ENCODE assay signal across 34 cellular contexts in the genomic region with DNA sequence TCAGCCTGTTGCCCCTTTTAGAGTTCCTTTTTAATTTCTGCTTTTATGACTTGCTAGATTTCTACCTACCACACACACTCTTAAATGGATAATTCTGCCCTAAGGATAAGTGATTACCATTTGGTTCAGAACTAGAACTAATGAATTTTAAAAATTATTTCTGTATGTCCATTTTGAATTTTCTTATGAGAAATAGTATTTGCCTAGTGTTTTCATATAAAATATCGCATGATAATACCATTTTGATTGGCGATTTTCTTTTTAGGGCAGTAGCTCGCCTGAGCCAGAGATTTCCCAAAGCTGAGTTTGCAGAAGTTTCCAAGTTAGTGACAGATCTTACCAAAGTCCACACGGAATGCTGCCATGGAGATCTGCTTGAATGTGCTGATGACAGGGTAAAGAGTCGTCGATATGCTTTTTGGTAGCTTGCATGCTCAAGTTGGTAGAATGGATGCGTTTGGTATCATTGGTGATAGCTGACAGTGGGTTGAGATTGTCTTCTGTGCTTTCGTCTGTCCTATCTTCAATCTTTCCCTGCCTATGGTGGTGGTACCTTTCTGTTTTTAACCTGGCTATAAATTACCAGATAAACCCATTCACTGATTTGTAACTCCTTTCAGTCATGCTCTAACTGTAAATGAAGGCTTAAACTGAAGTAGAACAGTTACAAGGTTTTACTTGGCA. TPM values are rescaled to one million over a fixed set of nuclear protein-coding genes. Genes with fewer than 3 reads are reported as not detected.
"Had no signal": no experiment of that assay in that cellular context is flagged by ENCODE, and none has a peak within 500 bp of the region (broad histone marks: within the 10 kb centered on the region; RNA-seq: fewer than 3 reads in every experiment).

No MANE protein-coding gene starts in this region.

- H3K9me3 ChIP-seq: ascending aorta, esophagus muscularis mucosa, gastrocnemius medialis had no signal

- H3K4me1 ChIP-seq: ascending aorta, esophagus muscularis mucosa, foreskin keratinocyte, gastrocnemius medialis had no signal

- H3K9me3 Mint-ChIP-seq: activated CD4-positive, alpha-beta memory T cell treated with anti-CD3 and anti-CD28 coated beads for 36 hours; activated CD4-positive, alpha-beta T cell treated with anti-CD3 and anti-CD28 coated beads, Interleukin-2, amount 10 ng/mL, durations not matched to agents 24 days and 14 days; activated naive CD4-positive, alpha-beta T cell treated with anti-CD3 and anti-CD28 coated beads, Interleukin-2, amount 10 ng/mL, durations not matched to agents 7 days and 5 days; activated naive CD4-positive, alpha-beta T cell treated with anti-CD3 and anti-CD28 coated beads, Interleukin-2, amount 50 U/mL, for 72 hours; activated naive CD8-positive, alpha-beta T cell treated with anti-CD3 and anti-CD28 coated beads, Interleukin-2, amount 10 ng/mL, durations not matched to agents 7 days and 5 days; activated T-cell treated with anti-CD3 and anti-CD28 coated beads, Interleukin-2, amount 50 U/mL, for 24 hours; activated T-cell treated with anti-CD3 and anti-CD28 coated beads, Interleukin-2, amount 50 U/mL, for 72 hours; central memory CD8-positive, alpha-beta T cell; dendritic cell treated with granulocyte-macrophage colony-stimulating factor and Interleukin-4, amounts not matched to agents 40 ng/mL and 50 ng/mL, for 4 days; effector memory CD8-positive, alpha-beta T cell; T-helper 2 cell treated with Interferon-gamma antibody and Interleukin-4, amounts not matched to agents 5 μg/mL and 100 μg/mL, for 36 hours had no signal

- FAIRE-seq: bronchial epithelial cell had no signal

- H3K27me3 ChIP-seq: ascending aorta, esophagus muscularis mucosa, gastrocnemius medialis had no signal

- H3K4me1 Mint-ChIP-seq: activated CD4-positive, alpha-beta T cell treated with anti-CD3 and anti-CD28 coated beads for 36 hours; activated CD4-positive, alpha-beta T cell treated with anti-CD3 and anti-CD28 coated beads, Interleukin-2, amount 10 ng/mL, durations not matched to agents 24 days and 14 days; activated CD8-positive, alpha-beta memory T cell treated with anti-CD3 and anti-CD28 coated beads, Interleukin-2, amount 10 ng/mL, durations not matched to agents 7 days and 5 days; activated naive CD4-positive, alpha-beta T cell treated with anti-CD3 and anti-CD28 coated beads, Interleukin-2, amount 10 ng/mL, durations not matched to agents 7 days and 5 days; activated naive CD8-positive, alpha-beta T cell treated with anti-CD3 and anti-CD28 coated beads, Interleukin-2, amount 10 ng/mL, durations not matched to agents 7 days and 5 days; central memory CD8-positive, alpha-beta T cell; T-helper 17 cell had no signal

- H3K36me3 ChIP-seq: ascending aorta, brain microvascular endothelial cell, esophagus muscularis mucosa, gastrocnemius medialis, WERI-Rb-1 had no signal

- H3K36me3 Mint-ChIP-seq: activated CD4-positive, alpha-beta memory T cell treated with anti-CD3 and anti-CD28 coated beads for 36 hours; activated CD8-positive, alpha-beta memory T cell treated with anti-CD3 and anti-CD28 coated beads, Interleukin-2, amount 10 ng/mL, durations not matched to agents 7 days and 5 days; activated naive CD4-positive, alpha-beta T cell treated with anti-CD3 and anti-CD28 coated beads, Interleukin-2, amount 10 ng/mL, durations not matched to agents 7 days and 5 days; activated naive CD4-positive, alpha-beta T cell treated with anti-CD3 and anti-CD28 coated beads, Interleukin-2, amount 50 U/mL, for 72 hours; activated naive CD8-positive, alpha-beta T cell treated with anti-CD3 and anti-CD28 coated beads, Interleukin-2, amount 10 ng/mL, durations not matched to agents 7 days and 5 days had no signal

- H3K4me3 ChIP-seq: ascending aorta, coronary artery, esophagus muscularis mucosa, gastrocnemius medialis had no signal

- H3K27me3 Mint-ChIP-seq: activated CD4-positive, alpha-beta memory T cell treated with anti-CD3 and anti-CD28 coated beads for 36 hours; activated CD4-positive, alpha-beta T cell treated with anti-CD3 and anti-CD28 coated beads, Interleukin-2, amount 10 ng/mL, durations not matched to agents 24 days and 14 days; activated naive CD4-positive, alpha-beta T cell treated with anti-CD3 and anti-CD28 coated beads, Interleukin-2, amount 10 ng/mL, durations not matched to agents 7 days and 5 days; activated naive CD8-positive, alpha-beta T cell treated with anti-CD3 and anti-CD28 coated beads, Interleukin-2, amount 10 ng/mL, durations not matched to agents 7 days and 5 days; activated T-cell treated with anti-CD3 and anti-CD28 coated beads, Interleukin-2, amount 50 U/mL, for 24 hours; central memory CD8-positive, alpha-beta T cell; dendritic cell treated with granulocyte-macrophage colony-stimulating factor and Interleukin-4, amounts not matched to agents 40 ng/mL and 50 ng/mL, for 4 days; effector memory CD8-positive, alpha-beta T cell; T-helper 17 cell had no signal

- ATAC-seq: activated CD4-positive, alpha-beta T cell treated with anti-CD3 and anti-CD28 coated beads for 36 hours; activated CD8-positive, alpha-beta memory T cell treated with anti-CD3 and anti-CD28 coated beads, Interleukin-2, amount 10 ng/mL, durations not matched to agents 7 days and 5 days; activated CD8-positive, alpha-beta T cell treated with anti-CD3 and anti-CD28 coated beads, Interleukin-2, amount 10 ng/mL, durations not matched to agents 7 days and 5 days; activated naive CD4-positive, alpha-beta T cell treated with anti-CD3 and anti-CD28 coated beads, Interleukin-2, amount 50 U/mL, for 72 hours; activated T-cell treated with anti-CD3 and anti-CD28 coated beads, Interleukin-2, amount 50 U/mL, for 72 hours; effector memory CD8-positive, alpha-beta T cell; foreskin keratinocyte; gastrocnemius medialis; T-helper 17 cell had no signal

- DNase-seq: activated CD4-positive, alpha-beta memory T cell treated with anti-CD3 and anti-CD28 coated beads for 36 hours; activated CD4-positive, alpha-beta T cell treated with anti-CD3 and anti-CD28 coated beads for 36 hours; activated CD4-positive, alpha-beta T cell treated with anti-CD3 and anti-CD28 coated beads, Interleukin-2, amount 10 ng/mL, durations not matched to agents 24 days and 14 days; activated CD4-positive, CD25-positive, alpha-beta regulatory T cell; activated CD4-positive, CD25-positive, alpha-beta regulatory T cell treated with anti-CD3 and anti-CD28 coated beads, Interleukin-2, amount 50 U/mL, for 72 hours; activated CD8-positive, alpha-beta memory T cell treated with anti-CD3 and anti-CD28 coated beads, Interleukin-2, amount 10 ng/mL, durations not matched to agents 7 days and 5 days; activated CD8-positive, alpha-beta memory T cell treated with anti-CD3 and anti-CD28 coated beads, Interleukin-2, amount 50 U/mL, for 4 hours; activated CD8-positive, alpha-beta T cell treated with anti-CD3 and anti-CD28 coated beads, Interleukin-2, amount 10 ng/mL, durations not matched to agents 7 days and 5 days; activated gamma-delta T cell; activated naive CD4-positive, alpha-beta T cell; activated naive CD4-positive, alpha-beta T cell treated with anti-CD3 and anti-CD28 coated beads, Interleukin-2, amount 10 ng/mL, durations not matched to agents 7 days and 5 days; activated naive CD8-positive, alpha-beta T cell treated with anti-CD3 and anti-CD28 coated beads, Interleukin-2, amount 10 ng/mL, durations not matched to agents 7 days and 5 days; activated T-cell treated with anti-CD3 and anti-CD28 coated beads, Interleukin-2, amount 50 U/mL, for 24 hours; activated T-cell treated with anti-CD3 and anti-CD28 coated beads, Interleukin-2, amount 50 U/mL, for 72 hours; brain microvascular endothelial cell; effector CD4-positive, alpha-beta T cell; effector memory CD8-positive, alpha-beta T cell; erythroblast; foreskin keratinocyte; gastrocnemius medialis; T-helper 1 cell; T-helper 17 cell; T1000; WERI-Rb-1 had no signal

- H3K27ac Mint-ChIP-seq: activated CD4-positive, alpha-beta memory T cell treated with anti-CD3 and anti-CD28 coated beads for 36 hours; activated CD4-positive, alpha-beta T cell treated with anti-CD3 and anti-CD28 coated beads for 36 hours; activated CD4-positive, alpha-beta T cell treated with anti-CD3 and anti-CD28 coated beads, Interleukin-2, amount 10 ng/mL, durations not matched to agents 24 days and 14 days; activated CD8-positive, alpha-beta memory T cell treated with anti-CD3 and anti-CD28 coated beads, Interleukin-2, amount 10 ng/mL, durations not matched to agents 7 days and 5 days; activated CD8-positive, alpha-beta T cell treated with anti-CD3 and anti-CD28 coated beads, Interleukin-2, amount 10 ng/mL, durations not matched to agents 7 days and 5 days; activated naive CD4-positive, alpha-beta T cell treated with anti-CD3 and anti-CD28 coated beads, Interleukin-2, amount 10 ng/mL, durations not matched to agents 7 days and 5 days; activated naive CD4-positive, alpha-beta T cell treated with anti-CD3 and anti-CD28 coated beads, Interleukin-2, amount 50 U/mL, for 72 hours; activated naive CD8-positive, alpha-beta T cell treated with anti-CD3 and anti-CD28 coated beads, Interleukin-2, amount 10 ng/mL, durations not matched to agents 7 days and 5 days; activated T-cell treated with anti-CD3 and anti-CD28 coated beads, Interleukin-2, amount 50 U/mL, for 24 hours; activated T-cell treated with anti-CD3 and anti-CD28 coated beads, Interleukin-2, amount 50 U/mL, for 72 hours; dendritic cell treated with granulocyte-macrophage colony-stimulating factor and Interleukin-4, amounts not matched to agents 40 ng/mL and 50 ng/mL, for 4 days; effector memory CD8-positive, alpha-beta T cell; T-helper 17 cell; T-helper 2 cell treated with Interferon-gamma antibody and Interleukin-4, amounts not matched to agents 5 μg/mL and 100 μg/mL, for 36 hours had no signal

- H3K27ac ChIP-seq: ascending aorta, brain microvascular endothelial cell, coronary artery, esophagus muscularis mucosa, foreskin keratinocyte, gastrocnemius medialis, WERI-Rb-1 had no signal

- H3K4me3 Mint-ChIP-seq: activated CD4-positive, alpha-beta memory T cell treated with anti-CD3 and anti-CD28 coated beads for 36 hours; activated CD4-positive, alpha-beta T cell treated with anti-CD3 and anti-CD28 coated beads for 36 hours; activated CD4-positive, alpha-beta T cell treated with anti-CD3 and anti-CD28 coated beads, Interleukin-2, amount 10 ng/mL, durations not matched to agents 24 days and 14 days; activated CD8-positive, alpha-beta memory T cell treated with anti-CD3 and anti-CD28 coated beads, Interleukin-2, amount 10 ng/mL, durations not matched to agents 7 days and 5 days; activated CD8-positive, alpha-beta T cell treated with anti-CD3 and anti-CD28 coated beads, Interleukin-2, amount 10 ng/mL, durations not matched to agents 7 days and 5 days; activated naive CD4-positive, alpha-beta T cell treated with anti-CD3 and anti-CD28 coated beads, Interleukin-2, amount 10 ng/mL, durations not matched to agents 7 days and 5 days; activated naive CD8-positive, alpha-beta T cell treated with anti-CD3 and anti-CD28 coated beads, Interleukin-2, amount 10 ng/mL, durations not matched to agents 7 days and 5 days; activated T-cell treated with anti-CD3 and anti-CD28 coated beads, Interleukin-2, amount 50 U/mL, for 24 hours; activated T-cell treated with anti-CD3 and anti-CD28 coated beads, Interleukin-2, amount 50 U/mL, for 72 hours; central memory CD8-positive, alpha-beta T cell; dendritic cell treated with granulocyte-macrophage colony-stimulating factor and Interleukin-4, amounts not matched to agents 40 ng/mL and 50 ng/mL, for 4 days; effector memory CD8-positive, alpha-beta T cell; T-helper 17 cell; T-helper 2 cell treated with Interferon-gamma antibody and Interleukin-4, amounts not matched to agents 5 μg/mL and 100 μg/mL, for 36 hours had no signal

RNA-seq across cellular contexts. Expression of gene ALB, which starts 7.8 kb away (rescaled TPM):
- total RNA-seq: activated CD4-positive, alpha-beta memory T cell treated with anti-CD3 and anti-CD28 coated beads for 36 hours; activated CD4-positive, alpha-beta T cell treated with anti-CD3 and anti-CD28 coated beads for 36 hours; activated CD4-positive, alpha-beta T cell treated with anti-CD3 and anti-CD28 coated beads, Interleukin-2, amount 10 ng/mL, durations not matched to agents 24 days and 14 days; activated CD8-positive, alpha-beta memory T cell treated with anti-CD3 and anti-CD28 coated beads for 36 hours; activated CD8-positive, alpha-beta memory T cell treated with anti-CD3 and anti-CD28 coated beads, Interleukin-2, amount 10 ng/mL, durations not matched to agents 7 days and 5 days; activated CD8-positive, alpha-beta T cell treated with anti-CD3 and anti-CD28 coated beads, Interleukin-2, amount 10 ng/mL, durations not matched to agents 7 days and 5 days; activated naive CD4-positive, alpha-beta T cell treated with anti-CD3 and anti-CD28 coated beads, Interleukin-2, amount 50 U/mL, for 72 hours; activated naive CD8-positive, alpha-beta T cell treated with anti-CD3 and anti-CD28 coated beads, Interleukin-2, amount 10 ng/mL, durations not matched to agents 7 days and 5 days; bronchial epithelial cell; cardiac septum; foreskin keratinocyte; T-helper 17 cell had no signal
- polyA plus RNA-seq: foreskin keratinocyte had no signal

RNA-seq across cellular contexts. Expression of gene AFP, which starts 24.1 kb away (rescaled TPM):
- total RNA-seq: activated CD4-positive, alpha-beta memory T cell treated with anti-CD3 and anti-CD28 coated beads for 36 hours; activated CD4-positive, alpha-beta T cell treated with anti-CD3 and anti-CD28 coated beads for 36 hours; activated CD4-positive, alpha-beta T cell treated with anti-CD3 and anti-CD28 coated beads, Interleukin-2, amount 10 ng/mL, durations not matched to agents 24 days and 14 days; activated CD8-positive, alpha-beta memory T cell treated with anti-CD3 and anti-CD28 coated beads for 36 hours; activated CD8-positive, alpha-beta memory T cell treated with anti-CD3 and anti-CD28 coated beads, Interleukin-2, amount 10 ng/mL, durations not matched to agents 7 days and 5 days; activated CD8-positive, alpha-beta T cell treated with anti-CD3 and anti-CD28 coated beads, Interleukin-2, amount 10 ng/mL, durations not matched to agents 7 days and 5 days; activated naive CD4-positive, alpha-beta T cell treated with anti-CD3 and anti-CD28 coated beads, Interleukin-2, amount 50 U/mL, for 72 hours; activated naive CD8-positive, alpha-beta T cell treated with anti-CD3 and anti-CD28 coated beads, Interleukin-2, amount 10 ng/mL, durations not matched to agents 7 days and 5 days; activated T-cell treated with anti-CD3 and anti-CD28 coated beads, Interleukin-2, amount 50 U/mL, for 72 hours; ascending aorta; bronchial epithelial cell; cardiac septum; esophagus muscularis mucosa; gastrocnemius medialis; T-helper 17 cell had no signal
